In the genomic region with DNA sequence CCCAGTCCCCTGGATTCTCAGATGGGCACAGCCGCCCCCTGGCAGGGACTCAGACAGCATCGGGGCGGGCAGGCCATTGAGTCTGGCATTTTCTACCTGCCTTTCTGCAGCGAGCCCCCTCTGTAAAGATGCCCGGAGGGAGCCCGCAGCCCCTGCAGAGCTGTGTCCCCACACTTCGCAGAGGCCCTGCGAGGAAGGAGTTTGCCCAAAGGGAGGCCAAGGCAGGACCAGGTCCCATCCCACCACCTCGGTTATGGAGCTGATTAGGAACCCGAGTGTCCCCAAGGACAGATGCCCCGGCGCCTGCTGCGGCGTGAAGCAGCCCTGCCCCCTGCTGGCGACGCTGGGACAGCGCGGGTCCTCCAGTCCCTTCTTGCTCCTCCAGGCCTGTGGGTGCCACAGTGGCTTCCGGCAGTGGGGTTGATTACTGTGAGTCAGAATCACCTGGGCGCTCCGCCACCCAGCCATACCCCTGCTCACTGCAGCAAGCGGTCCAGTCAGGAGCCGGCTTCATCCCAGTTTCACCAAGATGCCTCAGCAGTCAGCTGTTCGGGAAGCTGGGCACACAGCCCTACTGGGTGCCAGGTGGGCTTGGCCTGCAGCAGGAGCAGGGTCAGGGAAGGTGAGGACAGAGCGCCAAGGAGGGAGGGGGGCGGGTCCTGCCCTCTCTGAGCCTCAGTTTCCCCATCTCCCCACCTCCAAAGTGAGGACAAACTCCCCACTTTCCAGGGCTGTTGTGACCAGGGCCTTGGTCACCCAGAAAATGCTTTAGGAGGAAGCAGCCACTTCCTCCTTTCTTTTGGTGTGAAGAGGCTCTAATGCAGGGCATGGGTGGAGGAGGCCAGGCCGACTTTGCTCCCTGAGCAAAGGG, we compare ENCODE assay signal across 8 cellular contexts.
DNase-seq lines count a peak whose midpoint lies in the region; ATAC-seq, FAIRE-seq and TF ChIP-seq lines count a peak whose summit lies in the region.

No MANE protein-coding gene starts in this region.

- peaks cover 18% of the 10 kb centered on the region for H3K4me1 Mint-ChIP-seq in activated B cell treated with CpG ODN at 0.5 μM for 24 hours

- H3K4me3 Mint-ChIP-seq in activated B cell treated with CpG ODN at 0.5 μM for 24 hours, result peak overlapping the region; percentile 19

- intact Hi-C loops in activated B cell treated with CpG ODN at 0.5 μM for 24 hours (cut with micrococcal nuclease), result loop anchor here (1.0 to 10.0 kb wide), 7 partner anchors 37 to 416 kb away; a partner anchor contains a TSS

- H3K27me3 Mint-ChIP-seq in activated B cell treated with CpG ODN at 0.5 μM for 24 hours, result peaks cover 21% of the 10 kb centered on the region

- POLR2A ChIA-PET in activated B cell treated with CpG ODN at 0.5 μM for 24 hours (lab: Charles Lee), result interaction anchor here (1.0 to 2.2 kb wide), 4 partner anchors 47 to 279 kb away, joined by 3 to 10 read pairs (median 6); a partner anchor contains a TSS

- no peaks in the 10 kb centered on the region for H3K9me3 Mint-ChIP-seq in activated B cell treated with CpG ODN at 0.5 μM for 24 hours

- H3K36me3 Mint-ChIP-seq in activated B cell treated with CpG ODN at 0.5 μM for 24 hours (ENCODE audit: low read depth), result no peaks in the 10 kb centered on the region

- DNase-seq in NCI-H2171 treated with DMSO at 0.1 percent for 48 hours (lab: John Stamatoyannopoulos, UW), result peak; percentile 93
- peak; percentile 73 for DNase-seq in activated B cell treated with CpG ODN at 0.5 μM for 24 hours
- DNase-seq in T47D (ENCODE audit: low read depth in 1 of 2, low spot score in 1 of 2), result peak; percentile 90 to 96
- DNase-seq in stimulated activated CD4-positive, alpha-beta T cell treated with anti-CD3 and anti-CD28 coated beads, Interleukin-12 subunit alpha, Interleukin-12 subunit beta, amount 100 ng/mL, for 48 hours (ENCODE audit: low read depth in 2 of 3, low spot score in 1 of 3), result peak; percentile 80 to 84 (median 81)
- no peak for DNase-seq in cortex of kidney (lab: John Stamatoyannopoulos, UW)

- peak; percentile 99 for TF ChIP-seq CTCF in GM12872 (IDR thresholded peaks at IDR 0.05; ENCODE audit: insufficient read depth, low read depth, low read length)
- TF ChIP-seq CTCF in activated B cell treated with CpG ODN at 0.5 μM for 24 hours (IDR thresholded peaks at IDR 0.05), result peak; percentile 86

- peak overlapping the region; percentile 31 for H3K27ac Mint-ChIP-seq in activated B cell treated with CpG ODN at 0.5 μM for 24 hours

- in situ Hi-C loops in T47D (cut with HindIII; ENCODE audit: low pct_unique_long_range_greater_than_20kb, low sequenced_read_pairs), result no loop called here

- FAIRE-seq in islet of Langerhans (lab: Jason Lieb, UNC), result peak; percentile 92

- CTCF ChIA-PET in activated B cell treated with CpG ODN at 0.5 μM for 24 hours (lab: Charles Lee), result interaction anchor here (1.0 to 2.8 kb wide), 11 partner anchors 47 to 278 kb away, joined by 3 to 56 read pairs (median 5); a partner anchor contains a TSS

- peak; percentile 80 for ATAC-seq in HG02981 (IDR thresholded peaks at IDR 0.05; ENCODE audit: unreplicated experiment)
- ATAC-seq in activated B cell treated with CpG ODN at 0.5 μM for 24 hours (ENCODE audit: low read depth), result peak; percentile 99
